9 cellular contexts compared by ENCODE assay signal in genomic region chr11:20671856-20672546, GRCh38. TPM values are rescaled to one million over a fixed set of nuclear protein-coding genes. Genes with fewer than 3 reads are reported as not detected.
DNase-seq lines count a peak whose midpoint lies in the region; ATAC-seq and TF ChIP-seq lines count a peak whose summit lies in the region.
"Had no signal": no experiment of that assay in that cellular context is flagged by ENCODE, and none has a peak within 500 bp of the region (broad histone marks: within the 10 kb centered on the region; RNA-seq: fewer than 3 reads in every experiment).

No MANE protein-coding gene starts in this region.

- no peaks in the 10 kb centered on the region for H3K9me3 Mint-ChIP-seq in activated naive CD8-positive, alpha-beta T cell treated with anti-CD3 and anti-CD28 coated beads for 36 hours

- H3K9ac ChIP-seq in liver (ENCODE audit: low read depth in 1 of 2, low read length in 2 of 2) = no peak overlapping the region

- no peak for ATAC-seq in GM18870 (IDR thresholded peaks at IDR 0.05; ENCODE audit: unreplicated experiment)
- no peak for ATAC-seq in HG03571 (IDR thresholded peaks at IDR 0.05; ENCODE audit: unreplicated experiment)
- no peak for ATAC-seq in GM21528 (IDR thresholded peaks at IDR 0.05; ENCODE audit: low FRiP score, unreplicated experiment)

- no peaks in the 10 kb centered on the region for H3K9me2 ChIP-seq in DOHH2 (replicated peaks; ENCODE audit: control insufficient read depth, low read length)

- H3K27me3 ChIP-seq in DOHH2 (ENCODE audit: control insufficient read depth, low read length) = no peaks in the 10 kb centered on the region; the same call in 1 of the 2 replicates
- peaks cover 6 to 17% (median 9%) of the 10 kb centered on the region in 4 donors for H3K27me3 ChIP-seq in liver (ENCODE audit: control insufficient read depth in 4 of 4, insufficient read depth in 4 of 4, low read length in 3 of 4)

- H3K36me3 ChIP-seq in DOHH2 (ENCODE audit: control insufficient read depth, low read length) = no peaks in the 10 kb centered on the region
- H3K36me3 ChIP-seq in liver (ENCODE audit: control insufficient read depth in 4 of 4, insufficient read depth in 3 of 4, low read depth in 1 of 4, low read length in 3 of 4) = no peaks in the 10 kb centered on the region

- 21% methylated on average over 6 of the region's 6 CpGs for WGBS in liver

- TF ChIP-seq RAD21 in liver (IDR thresholded peaks at IDR 0.05) = no peak

- H3K36me3 Mint-ChIP-seq in activated naive CD8-positive, alpha-beta T cell treated with anti-CD3 and anti-CD28 coated beads for 36 hours = no peaks in the 10 kb centered on the region

- H3K4me3 ChIP-seq in DOHH2 (ENCODE audit: low read length) (no peak overlapping the region), liver (ENCODE audit: low read depth in 1 of 3, low read length in 3 of 3) (no peak overlapping the region)

- no peak overlapping the region for H3K27ac ChIP-seq in DOHH2 (ENCODE audit: low read depth, low read length)
- no peak overlapping the region for H3K27ac ChIP-seq in liver (ENCODE audit: low read depth in 1 of 2, low read length in 2 of 2)

- no peaks in the 10 kb centered on the region for H3F3A ChIP-seq in DOHH2 (ENCODE audit: control insufficient read depth, insufficient read depth)

- peaks cover 83% of the 10 kb centered on the region for H3K27me3 Mint-ChIP-seq in activated naive CD8-positive, alpha-beta T cell treated with anti-CD3 and anti-CD28 coated beads for 36 hours

- no peak overlapping the region for H3K4me3 Mint-ChIP-seq in activated naive CD8-positive, alpha-beta T cell treated with anti-CD3 and anti-CD28 coated beads for 36 hours

- H3K4me1 ChIP-seq in DOHH2 (ENCODE audit: control insufficient read depth, low read length) (no peaks in the 10 kb centered on the region), liver (ENCODE audit: control insufficient read depth in 4 of 4, insufficient read depth in 4 of 4, low read length in 3 of 4) (peaks cover 8 to 16% (median 12%) of the 10 kb centered on the region in 4 donors)

- H3K4me1 Mint-ChIP-seq in activated naive CD8-positive, alpha-beta T cell treated with anti-CD3 and anti-CD28 coated beads for 36 hours = no peaks in the 10 kb centered on the region

- TF ChIP-seq CTCF in DOHH2 (IDR thresholded peaks at IDR 0.05; ENCODE audit: low read depth, low read length, poor library complexity, severe bottlenecking) (peak; percentile 24), liver (IDR thresholded peaks at IDR 0.05; ENCODE audit: low read depth, low read length, missing input control) (peak; percentile 7)

- H3K9me3 ChIP-seq in DOHH2 (ENCODE audit: control insufficient read depth, insufficient read depth, low read length) (0 out of 2 replicates have a peak, but pooled peaks cover 3% of the 10 kb centered on the region), liver (ENCODE audit: control insufficient read depth in 4 of 4, low read length in 3 of 4) (no peaks in the 10 kb centered on the region)

- DNase-seq in KG1 (lab: John Stamatoyannopoulos, UW) = peak; percentile 1
- DNase-seq in RKO (ENCODE audit: low spot score) = peak; percentile 43
- DNase-seq in activated naive CD8-positive, alpha-beta T cell treated with anti-CD3 and anti-CD28 coated beads for 36 hours = no peak

- H4K20me1 ChIP-seq in DOHH2 (ENCODE audit: control insufficient read depth, insufficient read depth, low read depth, low read length) = no peaks in the 10 kb centered on the region

- no peaks in the 10 kb centered on the region for H3K79me2 ChIP-seq in DOHH2 (ENCODE audit: control insufficient read depth, low read length)

- H3K4me2 ChIP-seq in DOHH2 (ENCODE audit: low read length) = no peak overlapping the region

- H3K27ac Mint-ChIP-seq in activated naive CD8-positive, alpha-beta T cell treated with anti-CD3 and anti-CD28 coated beads for 36 hours = no peak overlapping the region

TF ChIP-seq in liver, 16 proteins besides CTCF, POLR2A, EP300 and RAD21:
- no peak for TF ChIP-seq NR2F2 (IDR thresholded peaks at IDR 0.05)
- no peak for TF ChIP-seq HNF4A (conservative IDR thresholded peaks at IDR 0.05)
- TF ChIP-seq TAF1 (conservative IDR thresholded peaks at IDR 0.05) = no peak
- no peak for TF ChIP-seq EGR1 (IDR thresholded peaks at IDR 0.05; ENCODE audit: low read depth in 2 of 2)
- TF ChIP-seq YY1 (IDR thresholded peaks at IDR 0.05) = no peak
- TF ChIP-seq JUND (IDR thresholded peaks at IDR 0.05) = no peak
- no peak for TF ChIP-seq ATF3 (IDR thresholded peaks at IDR 0.05)
- no peak for TF ChIP-seq GABPA (IDR thresholded peaks at IDR 0.05 in 1 of 2, conservative IDR thresholded peaks at IDR 0.05 in 1 of 2)
- no peak for TF ChIP-seq FOXA2 (IDR thresholded peaks at IDR 0.05)
TF ChIP-seq in liver: peak in this region for 0.

RNA-seq across cellular contexts. Expression of gene NELL1, which starts 2.6 kb away (rescaled TPM):
- total RNA-seq in liver = not detected
- not detected for polyA plus RNA-seq in liver
- not detected for total RNA-seq in activated naive CD8-positive, alpha-beta T cell treated with anti-CD3 and anti-CD28 coated beads for 36 hours
- total RNA-seq: lung microvascular endothelial cell had no signal
